ENCODE assay signal across 8 cellular contexts in genomic region chr12:57756406-57757341, GRCh38. TPM values are rescaled to one million over a fixed set of nuclear protein-coding genes. Genes with fewer than 3 reads are reported as not detected.
DNase-seq lines count a peak whose midpoint lies in the region; TF ChIP-seq lines count a peak whose summit lies in the region.

No MANE protein-coding gene starts in this region.

- peak overlapping the region; percentile 40 for H3K27ac ChIP-seq in CD8-positive, alpha-beta memory T cell (ENCODE audit: low read depth, low read length)
- H3K27ac ChIP-seq in HEK293 (ENCODE audit: extremely low read depth, low read depth, low read length) = no peak overlapping the region
- no peak overlapping the region for H3K27ac ChIP-seq in iPS-18a (ENCODE audit: low read length)

- peak overlapping the region; percentile 84 to 97 (median 92) for H3K27ac Mint-ChIP-seq in CD8-positive, alpha-beta memory T cell
- no peak overlapping the region for H3K27ac Mint-ChIP-seq in activated naive CD4-positive, alpha-beta T cell treated with anti-CD3 and anti-CD28 coated beads for 36 hours

- peak overlapping the region; percentile 52 for H3K4me3 ChIP-seq in CD8-positive, alpha-beta memory T cell (ENCODE audit: low read length)
- H3K4me3 ChIP-seq in HEK293 (ENCODE audit: low read depth, low read length) (no peak overlapping the region; the same call in none of the 2 replicates), iPS-18a (ENCODE audit: low read length) (peak overlapping the region; percentile 48)

- no peaks in the 10 kb centered on the region for H3K9me3 ChIP-seq in CD8-positive, alpha-beta memory T cell (ENCODE audit: low read length)
- H3K9me3 ChIP-seq in HEK293 (ENCODE audit: control insufficient read depth, insufficient read depth, low read depth, low read length) (no peaks in the 10 kb centered on the region), iPS-18a (ENCODE audit: control insufficient read depth, low read depth, low read length) (no peaks in the 10 kb centered on the region)

- peak; percentile 54 to 80 (median 65) for DNase-seq in CD8-positive, alpha-beta memory T cell
- peak; percentile 77 for DNase-seq in activated naive CD4-positive, alpha-beta T cell treated with anti-CD3 and anti-CD28 coated beads for 36 hours
- DNase-seq in stimulated activated CD4-positive, alpha-beta T cell treated with anti-CD3 and anti-CD28 coated beads, Interleukin-2, amount 100 ng/mL, for 4 hours (ENCODE audit: low read depth) = peak; percentile 61
- DNase-seq in ureter (ENCODE audit: low spot score) (no peak), hepatic stellate cell (ENCODE audit: low spot score) (no peak)

- peaks cover 38% of the 10 kb centered on the region for H3K4me1 ChIP-seq in CD8-positive, alpha-beta memory T cell (ENCODE audit: insufficient read depth, low read length)
- H3K4me1 ChIP-seq in HEK293 (ENCODE audit: control insufficient read depth, insufficient read depth, low read length) (peaks cover 16% of the 10 kb centered on the region), iPS-18a (ENCODE audit: control insufficient read depth, low read depth, low read length) (peaks cover 17% of the 10 kb centered on the region)

- H3K27me3 ChIP-seq in CD8-positive, alpha-beta memory T cell (ENCODE audit: insufficient read depth, low read length, poor library complexity, severe bottlenecking) = no peaks in the 10 kb centered on the region
- peaks cover 44% of the 10 kb centered on the region for H3K27me3 ChIP-seq in iPS-18a (ENCODE audit: control insufficient read depth, insufficient read depth, low read length)

- intact Hi-C loops in activated naive CD4-positive, alpha-beta T cell treated with anti-CD3 and anti-CD28 coated beads for 36 hours (cut with micrococcal nuclease) = loop anchor here (1.0 kb wide), 4 partner anchors 9 to 149 kb away; no protein-coding TSS in a partner anchor

- H3K36me3 Mint-ChIP-seq in CD8-positive, alpha-beta memory T cell = peaks cover 4 to 41% (median 4%) of the 10 kb centered on the region in 3 donors
- peaks cover 15% of the 10 kb centered on the region for H3K36me3 Mint-ChIP-seq in activated naive CD4-positive, alpha-beta T cell treated with anti-CD3 and anti-CD28 coated beads for 36 hours (ENCODE audit: low read depth)

- no peak overlapping the region for H3K9ac ChIP-seq in iPS-18a (ENCODE audit: low read length)

- peaks cover 0 to 2% of the 10 kb centered on the region in 2 donors for H3K27me3 Mint-ChIP-seq in CD8-positive, alpha-beta memory T cell
- no peaks in the 10 kb centered on the region for H3K27me3 Mint-ChIP-seq in activated naive CD4-positive, alpha-beta T cell treated with anti-CD3 and anti-CD28 coated beads for 36 hours (ENCODE audit: low read depth)

- CTCF ChIA-PET in CD8-positive, alpha-beta memory T cell (lab: Charles Lee) = interaction anchor here (0.8 to 3.4 kb wide), 23 partner anchors 10 to 238 kb away, joined by 3 to 37 read pairs (median 5); partner anchors contain the start of genes AVIL, CYP27B1, EEF1AKMT3 and METTL1
- CTCF ChIA-PET in HEK293 (lab: Yijun Ruan, JAX) = interaction anchor here (0.6 to 2.4 kb wide), 12 partner anchors 10 to 151 kb away, joined by 3 to 26 read pairs (median 3); partner anchors contain the start of genes CYP27B1, EEF1AKMT3, METTL1 and TSFM
- CTCF ChIA-PET in activated naive CD4-positive, alpha-beta T cell treated with anti-CD3 and anti-CD28 coated beads for 36 hours (lab: Charles Lee) = interaction anchor here (0.6 to 3.4 kb wide), 26 partner anchors 9 to 274 kb away, joined by 3 to 42 read pairs (median 5); partner anchors contain the start of genes CYP27B1, EEF1AKMT3, METTL1 and TSPAN31

- TF ChIP-seq POLR2A in Raji (IDR thresholded peaks at IDR 0.05; ENCODE audit: insufficient read depth, low read depth, low read length) = 0 out of 2 replicates have a peak, but pooled peaks have one; percentile 18

- peak overlapping the region; percentile 83 to 97 (median 89) for H3K4me3 Mint-ChIP-seq in CD8-positive, alpha-beta memory T cell
- H3K4me3 Mint-ChIP-seq in activated naive CD4-positive, alpha-beta T cell treated with anti-CD3 and anti-CD28 coated beads for 36 hours = peak overlapping the region; percentile 81

- POLR2A ChIA-PET in CD8-positive, alpha-beta memory T cell (lab: Charles Lee) = interaction anchor here (1.1 to 3.0 kb wide), 6 partner anchors 10 to 90 kb away, joined by 3 to 12 read pairs (median 6); partner anchors contain the start of genes CTDSP2, CYP27B1, EEF1AKMT3 and METTL1
- POLR2A ChIA-PET in HEK293 (lab: Yijun Ruan, JAX) = interaction anchor here (1.4 to 2.0 kb wide), 3 partner anchors 10 to 15 kb away, joined by 4 to 8 read pairs (median 6); partner anchors contain the start of genes CYP27B1, EEF1AKMT3, METTL1 and TSPAN31

- TF ChIP-seq CTCF in HEK293 (tag by site-specific recombination; IDR thresholded peaks at IDR 0.05) = peak; percentile 80

- peaks cover 15% of the 10 kb centered on the region for H3K36me3 ChIP-seq in CD8-positive, alpha-beta memory T cell (ENCODE audit: insufficient read depth, low read length)
- H3K36me3 ChIP-seq in HEK293 (ENCODE audit: control insufficient read depth in 2 of 2, insufficient read depth in 1 of 2, low read length in 2 of 2) (peaks cover 10 to 40% of the 10 kb centered on the region in 2 experiments), iPS-18a (ENCODE audit: control insufficient read depth, low read depth, low read length) (no peaks in the 10 kb centered on the region)

- H3K9me3 Mint-ChIP-seq in CD8-positive, alpha-beta memory T cell = no peaks in the 10 kb centered on the region
- no peaks in the 10 kb centered on the region for H3K9me3 Mint-ChIP-seq in activated naive CD4-positive, alpha-beta T cell treated with anti-CD3 and anti-CD28 coated beads for 36 hours

- H3K4me1 Mint-ChIP-seq in CD8-positive, alpha-beta memory T cell = peaks cover 51 to 60% (median 55%) of the 10 kb centered on the region in 3 donors
- peaks cover 51% of the 10 kb centered on the region for H3K4me1 Mint-ChIP-seq in activated naive CD4-positive, alpha-beta T cell treated with anti-CD3 and anti-CD28 coated beads for 36 hours (ENCODE audit: low read depth)

TF ChIP-seq in HEK293, 187 proteins besides CTCF, POLR2A, EP300 and RAD21 (continues in another document):
- TF ChIP-seq ZNF629 (tag by site-specific recombination; IDR thresholded peaks at IDR 0.05) (no peak), ZNF529 (tag by site-specific recombination; IDR thresholded peaks at IDR 0.05; ENCODE audit: insufficient replicate concordance) (no peak), ZNF600 (tag by site-specific recombination; IDR thresholded peaks at IDR 0.05) (no peak), ZNF169 (tag by site-specific recombination; IDR thresholded peaks at IDR 0.05) (no peak), SP2 (tag by site-specific recombination; IDR thresholded peaks at IDR 0.05) (no peak), KLF8 (tag by site-specific recombination; IDR thresholded peaks at IDR 0.05) (0 out of 2 replicates have a peak, but pooled peaks have one; percentile 14), ZBTB6 (tag by site-specific recombination; IDR thresholded peaks at IDR 0.05) (no peak), ZNF692 (tag by site-specific recombination; IDR thresholded peaks at IDR 0.05) (no peak), ZNF558 (tag by site-specific recombination; IDR thresholded peaks at IDR 0.05) (no peak), ZNF2 (tag by site-specific recombination; IDR thresholded peaks at IDR 0.05) (0 out of 2 replicates have a peak, but pooled peaks have one; percentile 21), PRDM1 (tag by site-specific recombination; IDR thresholded peaks at IDR 0.05) (peak; percentile 74), HOXC10 (CRISPR knock-in tag; IDR thresholded peaks at IDR 0.05) (no peak), ZNF514 (tag by site-specific recombination; IDR thresholded peaks at IDR 0.05) (no peak)

RNA-seq across cellular contexts. Expression of gene MARCHF9, which starts 1.8 kb away (rescaled TPM):
- 10 to 100 TPM; 26.3 to 27.2 TPM for total RNA-seq in CD8-positive, alpha-beta memory T cell
- polyA plus RNA-seq in CD8-positive, alpha-beta memory T cell = 5.7 TPM
- 10 to 100 TPM; 10.4 to 10.8 TPM for total RNA-seq in activated naive CD4-positive, alpha-beta T cell treated with anti-CD3 and anti-CD28 coated beads for 36 hours
- 12.1 TPM for total RNA-seq in ureter

RNA-seq across cellular contexts. Expression of gene CDK4, which starts 4.6 kb away (rescaled TPM):
- total RNA-seq in CD8-positive, alpha-beta memory T cell = 100 to 1,000 TPM; 268 to 304 TPM
- 76.0 TPM for polyA plus RNA-seq in CD8-positive, alpha-beta memory T cell
- total RNA-seq in activated naive CD4-positive, alpha-beta T cell treated with anti-CD3 and anti-CD28 coated beads for 36 hours = 100 to 1,000 TPM; 194 to 202 TPM
- 86.5 TPM for total RNA-seq in ureter

RNA-seq across cellular contexts. Expression of gene CYP27B1, which starts 10.2 kb away (rescaled TPM):
- 1 to 10 TPM; 7.2 to 7.4 TPM for total RNA-seq in CD8-positive, alpha-beta memory T cell
- polyA plus RNA-seq in CD8-positive, alpha-beta memory T cell = 0.52 TPM
- total RNA-seq in activated naive CD4-positive, alpha-beta T cell treated with anti-CD3 and anti-CD28 coated beads for 36 hours = 1 to 10 TPM; 5.4 to 6.1 TPM
- 1.6 TPM for total RNA-seq in ureter

RNA-seq across cellular contexts. Expression of gene TSPAN31, which starts 11.8 kb away (rescaled TPM):
- total RNA-seq in CD8-positive, alpha-beta memory T cell = 10 to 100 TPM; 12.0 to 13.0 TPM
- 46.9 TPM for polyA plus RNA-seq in CD8-positive, alpha-beta memory T cell
- 1 to 10 TPM; 6.4 to 7.7 TPM for total RNA-seq in activated naive CD4-positive, alpha-beta T cell treated with anti-CD3 and anti-CD28 coated beads for 36 hours
- 45.6 TPM for total RNA-seq in ureter

RNA-seq across cellular contexts. Expression of gene METTL1, which starts 15.2 kb away (rescaled TPM):
- 10 to 100 TPM; 69.8 to 74.2 TPM for total RNA-seq in CD8-positive, alpha-beta memory T cell
- 18.6 TPM for polyA plus RNA-seq in CD8-positive, alpha-beta memory T cell
- 10 to 100 TPM; 17.3 to 20.4 TPM for total RNA-seq in activated naive CD4-positive, alpha-beta T cell treated with anti-CD3 and anti-CD28 coated beads for 36 hours
- total RNA-seq in ureter = 50.1 TPM

Comparison
In these comparisons a context has a peak if more than half of its experiments do, and no peak if none do; other contexts are left out.
1. DNase-seq: peak in CD8-positive, alpha-beta memory T cell (5 of 5), activated naive CD4-positive, alpha-beta T cell treated with anti-CD3 and anti-CD28 coated beads for 36 hours (single experiment) and stimulated activated CD4-positive, alpha-beta T cell treated with anti-CD3 and anti-CD28 coated beads, Interleukin-2, amount 100 ng/mL, for 4 hours (single experiment); none in ureter (single experiment) and hepatic stellate cell (single experiment).